Comparison of ENCODE assay signal across 17 cellular contexts in the genomic region with DNA sequence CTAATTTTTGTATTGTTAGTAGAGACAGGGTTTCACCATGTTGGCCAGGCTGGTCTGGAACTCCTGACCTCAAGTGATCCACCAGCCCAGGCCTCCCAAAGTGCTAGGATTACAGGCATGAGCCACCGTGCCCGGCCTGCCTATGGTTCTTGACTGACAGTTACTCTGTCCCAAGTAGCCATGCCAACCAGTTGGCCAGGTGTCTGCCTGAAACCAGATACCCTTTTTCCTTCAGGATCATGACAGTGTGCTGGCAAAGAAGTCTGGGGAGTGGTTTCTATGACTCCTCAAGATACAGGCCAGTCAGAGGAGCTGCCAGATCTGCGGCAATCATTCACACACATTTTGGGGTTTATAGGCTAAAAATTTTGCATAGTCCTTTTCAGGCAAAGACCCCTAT.
"Had no signal": no experiment of that assay in that cellular context is flagged by ENCODE, and none has a peak within 500 bp of the region (broad histone marks: within the 10 kb centered on the region; RNA-seq: fewer than 3 reads in every experiment).

No MANE protein-coding gene starts in this region.

- H3K27ac ChIP-seq: gastroesophageal sphincter, heart right ventricle, pancreas, stomach, testis, upper lobe of right lung, VCaP had no signal

- H3K27me3 ChIP-seq: gastroesophageal sphincter, pancreas, testis, upper lobe of right lung had no signal

- H3K36me3 ChIP-seq: pancreas had no signal

- H3K9me3 ChIP-seq: gastroesophageal sphincter, heart right ventricle, mucosa of descending colon, pancreas, stomach, testis, upper lobe of right lung had no signal

- ATAC-seq: activated naive CD8-positive, alpha-beta T cell treated with anti-CD3 and anti-CD28 coated beads, Interleukin-2, amount 50 U/mL, for 24 hours; gastroesophageal sphincter; heart right ventricle; left lobe of liver; mucosa of descending colon; naive thymus-derived CD8-positive, alpha-beta T cell; pancreas; upper lobe of right lung had no signal

- DNase-seq: activated CD4-positive, alpha-beta T cell treated with anti-CD3 and anti-CD28 coated beads, Interleukin-2, amount 50 U/mL, for 48 hours; activated naive CD4-positive, alpha-beta T cell treated with anti-CD3 and anti-CD28 coated beads for 36 hours; activated naive CD8-positive, alpha-beta T cell treated with anti-CD3 and anti-CD28 coated beads, Interleukin-2, amount 50 U/mL, for 24 hours; activated T-cell treated with anti-CD3 and anti-CD28 coated beads, Interleukin-2, amount 50 U/mL, for 1 hour; aorta; heart right ventricle; mucosa of descending colon; naive thymus-derived CD8-positive, alpha-beta T cell; pancreas; stimulated activated CD4-positive, alpha-beta T cell treated with anti-CD3 and anti-CD28 coated beads, Interleukin-12 subunit alpha, Interleukin-12 subunit beta, amount 100 ng/mL, for 4 hours; stimulated activated CD4-positive, alpha-beta T cell treated with anti-CD3 and anti-CD28 coated beads, Interleukin-2, amount 100 ng/mL, for 24 hours; stomach; testis; upper lobe of right lung had no signal

- H3K4me3 ChIP-seq: gastroesophageal sphincter, heart right ventricle, mucosa of descending colon, pancreas, stomach, testis, upper lobe of right lung had no signal
